22 cellular contexts compared by ENCODE assay signal in genomic region chr19:748274-748598, GRCh38. TPM values are rescaled to one million over a fixed set of nuclear protein-coding genes. Genes with fewer than 3 reads are reported as not detected.
"Had no signal": no experiment of that assay in that cellular context is flagged by ENCODE, and none has a peak within 500 bp of the region (broad histone marks: within the 10 kb centered on the region; RNA-seq: fewer than 3 reads in every experiment).

No MANE protein-coding gene starts in this region.

- H3K27ac Mint-ChIP-seq: activated naive CD8-positive, alpha-beta T cell treated with anti-CD3 and anti-CD28 coated beads, Interleukin-2, amount 10 ng/mL, durations not matched to agents 7 days and 5 days; activated T-helper 1 cell treated with anti-CD3 and anti-CD28 coated beads, Interleukin-12 subunit alpha, Interleukin-12 subunit beta, Interleukin-2, Interleukin-4 antibody, amounts not matched to agents 30 ng/mL and 10 ng/mL and 1 ng/mL, durations not matched to agents 14 hours and 24 hours and 36 hours; brain; effector memory CD8-positive, alpha-beta T cell; nephron; progenitor cell of endocrine pancreas had no signal

- H3K4me3 Mint-ChIP-seq: activated naive CD8-positive, alpha-beta T cell treated with anti-CD3 and anti-CD28 coated beads, Interleukin-2, amount 10 ng/mL, durations not matched to agents 7 days and 5 days; activated T-helper 1 cell treated with anti-CD3 and anti-CD28 coated beads, Interleukin-12 subunit alpha, Interleukin-12 subunit beta, Interleukin-2, Interleukin-4 antibody, amounts not matched to agents 30 ng/mL and 10 ng/mL and 1 ng/mL, durations not matched to agents 14 hours and 24 hours and 36 hours; brain; effector memory CD8-positive, alpha-beta T cell; nephron had no signal

- H3K4me1 Mint-ChIP-seq: activated naive CD8-positive, alpha-beta T cell treated with anti-CD3 and anti-CD28 coated beads, Interleukin-2, amount 10 ng/mL, durations not matched to agents 7 days and 5 days had no signal

- H3K4me3 ChIP-seq: gastrocnemius medialis, heart left ventricle, left lung, skin epidermis had no signal

- DNase-seq: activated CD4-positive, alpha-beta T cell treated with anti-CD3 and anti-CD28 coated beads, Interleukin-2, amount 50 U/mL, for 1 hour; activated CD8-positive, alpha-beta memory T cell treated with anti-CD3 and anti-CD28 coated beads for 24 hours; activated naive CD8-positive, alpha-beta T cell treated with anti-CD3 and anti-CD28 coated beads, Interleukin-2, amount 10 ng/mL, durations not matched to agents 7 days and 5 days; central memory CD4-positive, alpha-beta T cell; effector memory CD8-positive, alpha-beta T cell; gastrocnemius medialis; heart left ventricle; left lung; mammary epithelial cell; right cardiac atrium; stimulated activated naive CD8-positive, alpha-beta T cell treated with anti-CD3 and anti-CD28 coated beads, Interleukin-15, Interleukin-2, amounts not matched to agents 100 U/mL and 50 U/mL, for 24 hours had no signal

- H3K27me3 Mint-ChIP-seq: activated naive CD8-positive, alpha-beta T cell treated with anti-CD3 and anti-CD28 coated beads, Interleukin-2, amount 10 ng/mL, durations not matched to agents 7 days and 5 days; effector memory CD8-positive, alpha-beta T cell; progenitor cell of endocrine pancreas had no signal

- FAIRE-seq: keratinocyte had no signal

- H3K4me1 ChIP-seq: gastrocnemius medialis had no signal

- H3K27ac ChIP-seq: epithelial cell of prostate, gastrocnemius medialis, heart left ventricle, left lung, skin epidermis had no signal

- H3K9me3 Mint-ChIP-seq: effector memory CD8-positive, alpha-beta T cell had no signal

- ATAC-seq: activated CD4-positive, CD25-positive, alpha-beta regulatory T cell treated with anti-CD3 and anti-CD28 coated beads, Interleukin-2, amount 50 U/mL, for 24 hours; effector memory CD8-positive, alpha-beta T cell; gastrocnemius medialis; heart left ventricle; left lung; stimulated activated naive CD8-positive, alpha-beta T cell treated with anti-CD3 and anti-CD28 coated beads, Interleukin-15, Interleukin-2, amounts not matched to agents 100 U/mL and 50 U/mL, for 24 hours had no signal

- H3K36me3 ChIP-seq: gastrocnemius medialis, left lung had no signal

- H3K36me3 Mint-ChIP-seq: activated naive CD8-positive, alpha-beta T cell treated with anti-CD3 and anti-CD28 coated beads, Interleukin-2, amount 10 ng/mL, durations not matched to agents 7 days and 5 days had no signal

- H3K9me3 ChIP-seq: gastrocnemius medialis had no signal

RNA-seq across cellular contexts. Expression of gene MISP, which starts 2.7 kb away (rescaled TPM):
- total RNA-seq: activated naive CD8-positive, alpha-beta T cell treated with anti-CD3 and anti-CD28 coated beads, Interleukin-2, amount 10 ng/mL, durations not matched to agents 7 days and 5 days; activated T-helper 1 cell treated with anti-CD3 and anti-CD28 coated beads, Interleukin-12 subunit alpha, Interleukin-12 subunit beta, Interleukin-2, Interleukin-4 antibody, amounts not matched to agents 30 ng/mL and 10 ng/mL and 1 ng/mL, durations not matched to agents 14 hours and 24 hours and 36 hours; fibroblast of lung had no signal
- polyA plus RNA-seq: fibroblast of lung had no signal

RNA-seq across cellular contexts. Expression of gene PALM, which starts 39.5 kb away (rescaled TPM):
- total RNA-seq: activated naive CD8-positive, alpha-beta T cell treated with anti-CD3 and anti-CD28 coated beads, Interleukin-2, amount 10 ng/mL, durations not matched to agents 7 days and 5 days had no signal
- polyA plus RNA-seq: keratinocyte, mammary epithelial cell had no signal

RNA-seq across cellular contexts. Expression of gene PRSS57, which starts 53.0 kb away (rescaled TPM):
- total RNA-seq: activated naive CD8-positive, alpha-beta T cell treated with anti-CD3 and anti-CD28 coated beads, Interleukin-2, amount 10 ng/mL, durations not matched to agents 7 days and 5 days; activated T-helper 1 cell treated with anti-CD3 and anti-CD28 coated beads, Interleukin-12 subunit alpha, Interleukin-12 subunit beta, Interleukin-2, Interleukin-4 antibody, amounts not matched to agents 30 ng/mL and 10 ng/mL and 1 ng/mL, durations not matched to agents 14 hours and 24 hours and 36 hours; fibroblast of lung; gastrocnemius medialis; heart left ventricle; left lung; mammary epithelial cell; progenitor cell of endocrine pancreas; right cardiac atrium; temporal lobe; ureter had no signal
- polyA plus RNA-seq: fibroblast of lung, heart left ventricle, keratinocyte, mammary epithelial cell, right cardiac atrium had no signal
